1 cellular context compared by ENCODE assay signal in genomic region chr5:139517683-139518564, GRCh38.
TF ChIP-seq lines count a peak whose summit lies in the region.

No MANE protein-coding gene starts in this region.

TF ChIP-seq in K562, 482 proteins besides CTCF, POLR2A, EP300 and RAD21 (continued from another document and continues in another):
- TF ChIP-seq E2F8 (IDR thresholded peaks at IDR 0.05; ENCODE audit: low read depth, partially characterized antibody) (peak; percentile 38), ZBTB40 (IDR thresholded peaks at IDR 0.05) (peak; percentile 62), ZBTB40 (CRISPR knock-in tag; IDR thresholded peaks at IDR 0.05) (no peak), ATF3 (IDR thresholded peaks at IDR 0.05) (peak; percentile 94), ATF3 (CRISPR knock-in tag; conservative IDR thresholded peaks at IDR 0.05) (peak; percentile 98), ZNF740 (CRISPR knock-in tag; IDR thresholded peaks at IDR 0.05) (peak; percentile 81; the same call in 1 of the 2 replicates), ZNF740 (tag; IDR thresholded peaks at IDR 0.05) (no peak), POLR2AphosphoS5 (IDR thresholded peaks at IDR 0.05; ENCODE audit: control insufficient read depth, insufficient read depth, low read depth, low read length) (peak; percentile 84), TCFL5 (CRISPR knock-in tag; conservative IDR thresholded peaks at IDR 0.05) (no peak), HES1 (IDR thresholded peaks at IDR 0.05; ENCODE audit: low read depth) (no peak), MTF1 (CRISPR knock-in tag; IDR thresholded peaks at IDR 0.05; ENCODE audit: borderline replicate concordance) (no peak), BMI1 (IDR thresholded peaks at IDR 0.05; ENCODE audit: low read length) (no peak; the same call in 1 of the 2 replicates), THRA (IDR thresholded peaks at IDR 0.05) (no peak), RBM14 (IDR thresholded peaks at IDR 0.05; ENCODE audit: borderline replicate concordance, insufficient read depth, low read depth, low read length) (0 out of 2 replicates have a peak, but pooled peaks have one; percentile 60), RBM39 (optimal IDR thresholded peaks at IDR 0.05; ENCODE audit: low read depth, low read length) (no peak), HOXB6 (CRISPR knock-in tag; IDR thresholded peaks at IDR 0.05; ENCODE audit: borderline replicate concordance) (no peak), NFATC3 (IDR thresholded peaks at IDR 0.05) (no peak), ZNF165 (CRISPR knock-in tag; IDR thresholded peaks at IDR 0.05; ENCODE audit: borderline replicate concordance) (no peak), BCL6 (CRISPR knock-in tag; IDR thresholded peaks at IDR 0.05) (no peak), ZKSCAN3 (CRISPR knock-in tag; IDR thresholded peaks at IDR 0.05) (no peak), FUS (optimal IDR thresholded peaks at IDR 0.05; ENCODE audit: low read depth, low read length) (peak; percentile 51), NFRKB (IDR thresholded peaks at IDR 0.05; ENCODE audit: low read depth) (peak; percentile 69), IRF9 (tag; IDR thresholded peaks at IDR 0.05) (no peak), PTTG1 (tag; IDR thresholded peaks at IDR 0.05; ENCODE audit: low read depth) (no peak), NCOR1 (IDR thresholded peaks at IDR 0.05) (peak; percentile 52), SAP30 (IDR thresholded peaks at IDR 0.05; ENCODE audit: borderline replicate concordance, insufficient read depth, low read depth, low read length, poor library complexity, severe bottlenecking) (no peak), ZNF76 (CRISPR knock-in tag; IDR thresholded peaks at IDR 0.05; ENCODE audit: borderline replicate concordance) (peak; percentile 83; the same call in 1 of the 2 replicates), MEF2A (IDR thresholded peaks at IDR 0.05; ENCODE audit: control insufficient read depth, low read depth, low read length) (peak; percentile 20; the same call in 1 of the 2 replicates), MED1 (CRISPR knock-in tag; IDR thresholded peaks at IDR 0.05; ENCODE audit: borderline replicate concordance) (no peak), TBP (optimal IDR thresholded peaks at IDR 0.05; ENCODE audit: low read depth, low read length) (peak; percentile 88), ATF7 (IDR thresholded peaks at IDR 0.05) (peak; percentile 99), ZC3H4 (CRISPR knock-in tag; IDR thresholded peaks at IDR 0.05; ENCODE audit: borderline replicate concordance) (no peak; the same call in 1 of the 2 replicates), ARID1B (IDR thresholded peaks at IDR 0.05) (peak; percentile 49; the same call in 1 of the 2 replicates), RNF2 (IDR thresholded peaks at IDR 0.05) (peak; percentile 81), CEBPG (CRISPR knock-in tag; IDR thresholded peaks at IDR 0.05) (no peak), CEBPG (tag; conservative IDR thresholded peaks at IDR 0.05 in 1 of 2, IDR thresholded peaks at IDR 0.05 in 1 of 2) (no peak), ZNF780A (CRISPR knock-in tag; IDR thresholded peaks at IDR 0.05) (no peak), GATAD2B (IDR thresholded peaks at IDR 0.05; ENCODE audit: borderline replicate concordance) (no peak; the same call in 1 of the 2 replicates), HBP1 (CRISPR knock-in tag; IDR thresholded peaks at IDR 0.05) (no peak), DPF2 (IDR thresholded peaks at IDR 0.05) (peak; percentile 64; the same call in 1 of the 2 replicates), GMEB1 (CRISPR knock-in tag; IDR thresholded peaks at IDR 0.05) (peak; percentile 51), CHCHD3 (CRISPR knock-in tag; IDR thresholded peaks at IDR 0.05) (no peak), GTF2F1 (IDR thresholded peaks at IDR 0.05; ENCODE audit: low read depth, low read length) (peak; percentile 73), KAT7 (CRISPR knock-in tag; IDR thresholded peaks at IDR 0.05; ENCODE audit: borderline replicate concordance) (peak; percentile 92; the same call in 1 of the 2 replicates)
